In the genomic region with DNA sequence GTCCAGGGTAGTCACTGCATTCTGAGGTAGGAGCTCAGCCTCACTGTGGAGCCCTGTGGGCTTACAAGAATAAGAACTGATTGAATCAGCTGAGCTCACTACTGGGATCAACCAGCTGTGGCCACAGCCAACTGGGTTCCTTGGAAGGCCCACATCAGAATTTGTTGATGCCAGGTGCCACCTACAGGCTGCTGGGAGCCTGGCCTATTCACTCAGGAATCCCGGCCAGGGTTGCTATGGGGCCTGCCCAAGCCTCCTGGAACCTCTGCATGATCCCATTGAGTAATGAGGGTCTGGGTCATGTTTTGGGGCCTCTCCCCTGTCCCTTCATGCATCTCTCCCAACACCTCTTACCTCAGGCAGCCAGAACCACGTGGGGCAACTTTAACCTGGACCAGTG, we compare ENCODE assay signal across 9 cellular contexts. TPM values are rescaled to one million over a fixed set of nuclear protein-coding genes. Genes with fewer than 3 reads are reported as not detected.
DNase-seq lines count a peak whose midpoint lies in the region; ATAC-seq and TF ChIP-seq lines count a peak whose summit lies in the region.
"Had no signal": no experiment of that assay in that cellular context is flagged by ENCODE, and none has a peak within 500 bp of the region (broad histone marks: within the 10 kb centered on the region; RNA-seq: fewer than 3 reads in every experiment).

No MANE protein-coding gene starts in this region.

- no peak for ATAC-seq in HG02678 (IDR thresholded peaks at IDR 0.05; ENCODE audit: unreplicated experiment)
- ATAC-seq in naive thymus-derived CD4-positive, alpha-beta T cell, result no peak

- no peaks in the 10 kb centered on the region for H3K36me3 Mint-ChIP-seq in naive thymus-derived CD4-positive, alpha-beta T cell
- no peaks in the 10 kb centered on the region for H3K36me3 Mint-ChIP-seq in glutamatergic neuron (ENCODE audit: unreplicated experiment)

- TF ChIP-seq CTCF in astrocyte of the cerebellum (IDR thresholded peaks at IDR 0.05; ENCODE audit: low read depth, low read length, missing control alignments) (peak; percentile 20), liver (IDR thresholded peaks at IDR 0.05; ENCODE audit: low read depth, low read length, missing input control) (peak; percentile 61), glutamatergic neuron (IDR thresholded peaks at IDR 0.05; ENCODE audit: partially characterized antibody, unreplicated experiment) (no peak)

- in situ Hi-C loops in astrocyte of the cerebellum (cut with HindIII; ENCODE audit: low sequenced_read_pairs), result loop anchor here (5.0 kb wide), 2 partner anchors 39 to 101 kb away; no protein-coding TSS in a partner anchor

- H3K4me3 ChIP-seq in astrocyte of the cerebellum (ENCODE audit: low read depth, low read length) (no peak overlapping the region), liver (ENCODE audit: low read depth in 1 of 3, low read length in 3 of 3) (no peak overlapping the region)
- no peak overlapping the region for H3K4me3 ChIP-seq in naive thymus-derived CD4-positive, alpha-beta T cell (ENCODE audit: low read length)

- CTCF ChIA-PET in naive thymus-derived CD4-positive, alpha-beta T cell (lab: Charles Lee), result no interaction called here

- H3K27me3 Mint-ChIP-seq in naive thymus-derived CD4-positive, alpha-beta T cell, result peaks cover 0 to 4% (median 0%) of the 10 kb centered on the region in 5 donors
- H3K27me3 Mint-ChIP-seq in glutamatergic neuron (ENCODE audit: unreplicated experiment), result peaks cover 7% of the 10 kb centered on the region

- POLR2A ChIA-PET in naive thymus-derived CD4-positive, alpha-beta T cell (lab: Charles Lee), result no interaction called here

- H3K27ac ChIP-seq in liver (ENCODE audit: low read depth in 1 of 2, low read length in 2 of 2), result no peak overlapping the region
- no peak overlapping the region for H3K27ac ChIP-seq in naive thymus-derived CD4-positive, alpha-beta T cell (ENCODE audit: low read depth, low read length)

- peaks cover 0 to under 1% (median 0%) of the 10 kb centered on the region in 4 donors for H3K4me1 ChIP-seq in liver (ENCODE audit: control insufficient read depth in 4 of 4, insufficient read depth in 4 of 4, low read length in 3 of 4)
- H3K4me1 ChIP-seq in naive thymus-derived CD4-positive, alpha-beta T cell (ENCODE audit: control insufficient read depth in 2 of 2, insufficient read depth in 2 of 2, low read length in 2 of 2), result no peaks in the 10 kb centered on the region

- 8% methylated on average over 2 of the region's 2 CpGs for WGBS in liver

- no peaks in the 10 kb centered on the region for H3K27me3 ChIP-seq in liver (ENCODE audit: control insufficient read depth in 4 of 4, insufficient read depth in 4 of 4, low read length in 3 of 4)
- H3K27me3 ChIP-seq in naive thymus-derived CD4-positive, alpha-beta T cell (ENCODE audit: control insufficient read depth in 2 of 2, insufficient read depth in 2 of 2, low read length in 2 of 2), result no peaks in the 10 kb centered on the region

- H3K9me3 ChIP-seq in liver (ENCODE audit: control insufficient read depth in 4 of 4, low read length in 3 of 4), result no peaks in the 10 kb centered on the region
- H3K9me3 ChIP-seq in naive thymus-derived CD4-positive, alpha-beta T cell (ENCODE audit: control insufficient read depth in 2 of 3, low read length in 3 of 3), result no peaks in the 10 kb centered on the region

- no peaks in the 10 kb centered on the region for H3K36me3 ChIP-seq in liver (ENCODE audit: control insufficient read depth in 4 of 4, insufficient read depth in 3 of 4, low read depth in 1 of 4, low read length in 3 of 4)
- H3K36me3 ChIP-seq in naive thymus-derived CD4-positive, alpha-beta T cell (ENCODE audit: control insufficient read depth in 2 of 3, insufficient read depth in 3 of 3, low read length in 3 of 3), result no peaks in the 10 kb centered on the region

- intact Hi-C loops in naive thymus-derived CD4-positive, alpha-beta T cell (cut with micrococcal nuclease), result no loop called here

- TF ChIP-seq RAD21 in liver (IDR thresholded peaks at IDR 0.05), result peak; percentile 78 to 85

- H3K4me3 Mint-ChIP-seq in naive thymus-derived CD4-positive, alpha-beta T cell, result no peak overlapping the region
- no peak overlapping the region for H3K4me3 Mint-ChIP-seq in glutamatergic neuron (ENCODE audit: unreplicated experiment)

- no peak overlapping the region for H3K27ac Mint-ChIP-seq in naive thymus-derived CD4-positive, alpha-beta T cell
- no peak overlapping the region for H3K27ac Mint-ChIP-seq in glutamatergic neuron (ENCODE audit: unreplicated experiment)

- H3K9ac ChIP-seq in liver (ENCODE audit: low read depth in 1 of 2, low read length in 2 of 2), result no peak overlapping the region

- H3K9me3 Mint-ChIP-seq in naive thymus-derived CD4-positive, alpha-beta T cell, result no peaks in the 10 kb centered on the region
- H3K9me3 Mint-ChIP-seq in glutamatergic neuron (ENCODE audit: unreplicated experiment), result peaks cover 6% of the 10 kb centered on the region

- H3K4me1 Mint-ChIP-seq in naive thymus-derived CD4-positive, alpha-beta T cell, result no peaks in the 10 kb centered on the region
- H3K4me1 Mint-ChIP-seq in glutamatergic neuron (ENCODE audit: low read depth, unreplicated experiment), result peaks cover 13% of the 10 kb centered on the region

- DNase-seq in Daoy (ENCODE audit: low read depth) (peak; percentile 6), HT1080 (ENCODE audit: low read depth) (peak; percentile 14), astrocyte of the cerebellum (ENCODE audit: low read depth) (no peak), glutamatergic neuron (no peak), AML-193 (lab: John Stamatoyannopoulos, UW) (no peak)
- no peak for DNase-seq in naive thymus-derived CD4-positive, alpha-beta T cell
- DNase-seq: NCI-H187 had no signal

TF ChIP-seq in liver, 16 proteins besides CTCF, POLR2A, EP300 and RAD21:
- no peak for TF ChIP-seq TAF1 (conservative IDR thresholded peaks at IDR 0.05)
- TF ChIP-seq, protein P1, sequence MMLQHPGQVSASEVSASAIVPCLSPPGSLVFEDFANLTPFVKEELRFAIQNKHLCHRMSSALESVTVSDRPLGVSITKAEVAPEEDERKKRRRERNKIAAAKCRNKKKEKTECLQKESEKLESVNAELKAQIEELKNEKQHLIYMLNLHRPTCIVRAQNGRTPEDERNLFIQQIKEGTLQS (IDR thresholded peaks at IDR 0.05), result no peak

RNA-seq across cellular contexts. Expression of a gene that starts 53.9 kb away (rescaled TPM):
- total RNA-seq in Daoy (2014; rRNA removed; shearing (Covaris generic)), result not detected in 2 replicates
- total RNA-seq in HT1080 (2014; rRNA removed; shearing (Covaris generic)), result not detected in 2 replicates
- polyA plus RNA-seq in HT1080 (2015; cell fraction: cytosol; rRNA removed), result not detected in 2 replicates
- polyA plus RNA-seq in HT1080 (2015; cell fraction: nucleus; rRNA removed), result not detected in 2 replicates
- not detected for total RNA-seq in liver
- not detected for polyA plus RNA-seq in liver
- total RNA-seq in naive thymus-derived CD4-positive, alpha-beta T cell, result not detected
- not detected for polyA plus RNA-seq in naive thymus-derived CD4-positive, alpha-beta T cell
- 0.98 TPM for total RNA-seq in glutamatergic neuron (ENCODE audit: unreplicated experiment)

RNA-seq across cellular contexts. Expression of a gene that starts 54.6 kb away (rescaled TPM):
- 212 and 216 TPM in 2 replicates for total RNA-seq in Daoy (2014; rRNA removed; shearing (Covaris generic))
- 132 and 141 TPM in 2 replicates for total RNA-seq in HT1080 (2014; rRNA removed; shearing (Covaris generic))
- polyA plus RNA-seq in HT1080 (2015; cell fraction: cytosol; rRNA removed), result 88.3 and 92.3 TPM in 2 replicates
- 52.2 and 67.6 TPM in 2 replicates for polyA plus RNA-seq in HT1080 (2015; cell fraction: nucleus; rRNA removed)
- total RNA-seq in liver (100 to 1,000 TPM; 180 to 314 TPM), glutamatergic neuron (ENCODE audit: unreplicated experiment) (239 TPM)
- 100 to 1,000 TPM; 267 to 346 TPM for polyA plus RNA-seq in liver
- 10 to 100 TPM in 4 of 5 experiments, 1 to 10 TPM in 1; 9.5 to 28.4 (median 11.9) TPM for total RNA-seq in naive thymus-derived CD4-positive, alpha-beta T cell
- 10 to 100 TPM; 17.6 to 18.4 TPM for polyA plus RNA-seq in naive thymus-derived CD4-positive, alpha-beta T cell

Comparison
In these comparisons a context has a peak if more than half of its experiments do, and no peak if none do; other contexts are left out.
1. DNase-seq: peak in Daoy (single experiment) and HT1080 (single experiment); none in astrocyte of the cerebellum (single experiment), naive thymus-derived CD4-positive, alpha-beta T cell (0 of 9), glutamatergic neuron (single experiment) and AML-193 (0 of 2).